Comparison of ENCODE assay signal across 23 cellular contexts in genomic region chr15:66019826-66020398, GRCh38.
"Had no signal": no experiment of that assay in that cellular context is flagged by ENCODE, and none has a peak within 500 bp of the region (broad histone marks: within the 10 kb centered on the region; RNA-seq: fewer than 3 reads in every experiment).

No MANE protein-coding gene starts in this region.

- H3K36me3 Mint-ChIP-seq: activated naive CD4-positive, alpha-beta T cell treated with anti-CD3 and anti-CD28 coated beads, Interleukin-2, amount 10 ng/mL, durations not matched to agents 7 days and 5 days; mesothelial cell of epicardium; type B pancreatic cell had no signal

- H3K27ac Mint-ChIP-seq: activated CD4-positive, alpha-beta memory T cell treated with anti-CD3 and anti-CD28 coated beads, Interleukin-2, amount 10 ng/mL, durations not matched to agents 7 days and 5 days; activated naive CD4-positive, alpha-beta T cell treated with anti-CD3 and anti-CD28 coated beads, Interleukin-2, amount 10 ng/mL, durations not matched to agents 7 days and 5 days; dendritic cell treated with granulocyte-macrophage colony-stimulating factor and Interleukin-4, amounts not matched to agents 40 ng/mL and 50 ng/mL, for 4 days; mesothelial cell of epicardium; progenitor cell of endocrine pancreas; T-helper 17 cell; type B pancreatic cell had no signal

- H3K9me3 Mint-ChIP-seq: activated CD4-positive, alpha-beta memory T cell treated with anti-CD3 and anti-CD28 coated beads, Interleukin-2, amount 10 ng/mL, durations not matched to agents 7 days and 5 days; activated naive CD4-positive, alpha-beta T cell treated with anti-CD3 and anti-CD28 coated beads, Interleukin-2, amount 10 ng/mL, durations not matched to agents 7 days and 5 days; dendritic cell treated with granulocyte-macrophage colony-stimulating factor and Interleukin-4, amounts not matched to agents 40 ng/mL and 50 ng/mL, for 4 days; type B pancreatic cell had no signal

- H3K4me1 Mint-ChIP-seq: activated CD4-positive, alpha-beta memory T cell treated with anti-CD3 and anti-CD28 coated beads, Interleukin-2, amount 10 ng/mL, durations not matched to agents 7 days and 5 days; activated naive CD4-positive, alpha-beta T cell treated with anti-CD3 and anti-CD28 coated beads, Interleukin-2, amount 10 ng/mL, durations not matched to agents 7 days and 5 days; naive thymus-derived CD8-positive, alpha-beta T cell; T-helper 17 cell had no signal

- H3K4me3 ChIP-seq: body of pancreas, left ventricle myocardium inferior, thoracic aorta had no signal

- H3K27ac ChIP-seq: body of pancreas, left ventricle myocardium inferior, thoracic aorta had no signal

- H3K36me3 ChIP-seq: left ventricle myocardium inferior, thoracic aorta had no signal

- H3K4me3 Mint-ChIP-seq: activated CD4-positive, alpha-beta memory T cell treated with anti-CD3 and anti-CD28 coated beads, Interleukin-2, amount 10 ng/mL, durations not matched to agents 7 days and 5 days; activated naive CD4-positive, alpha-beta T cell treated with anti-CD3 and anti-CD28 coated beads, Interleukin-2, amount 10 ng/mL, durations not matched to agents 7 days and 5 days; dendritic cell treated with granulocyte-macrophage colony-stimulating factor and Interleukin-4, amounts not matched to agents 40 ng/mL and 50 ng/mL, for 4 days; mesothelial cell of epicardium; naive thymus-derived CD8-positive, alpha-beta T cell; T-helper 17 cell; type B pancreatic cell had no signal

- DNase-seq: activated CD4-positive, alpha-beta memory T cell treated with anti-CD3 and anti-CD28 coated beads, Interleukin-2, amount 10 ng/mL, durations not matched to agents 7 days and 5 days; activated CD4-positive, alpha-beta T cell treated with anti-CD3 and anti-CD28 coated beads for 4 hours; activated CD4-positive, CD25-positive, alpha-beta regulatory T cell; activated effector memory CD4-positive, alpha-beta T cell treated with anti-CD3 and anti-CD28 coated beads, Interleukin-2, amount 50 U/mL, for 16 hours; activated naive CD4-positive, alpha-beta T cell treated with anti-CD3 and anti-CD28 coated beads, Interleukin-2, amount 10 ng/mL, durations not matched to agents 7 days and 5 days; activated T-cell treated with anti-CD3 and anti-CD28 coated beads for 4 hours; anterior cingulate cortex; body of pancreas; effector CD4-positive, alpha-beta T cell; kidney glomerular epithelial cell; left ventricle myocardium inferior; naive thymus-derived CD8-positive, alpha-beta T cell; retina; stimulated activated CD4-positive, alpha-beta T cell treated with anti-CD3 and anti-CD28 coated beads, Interleukin-2, amount 100 ng/mL, for 48 hours; stimulated activated CD8-positive, alpha-beta memory T cell treated with anti-CD3 and anti-CD28 coated beads, Interleukin-4, amount 100 ng/mL, for 48 hours; stimulated activated naive CD4-positive, alpha-beta T cell; T-helper 17 cell had no signal

- H3K4me1 ChIP-seq: body of pancreas, left ventricle myocardium inferior had no signal

- H3K9me3 ChIP-seq: body of pancreas, left ventricle myocardium inferior, thoracic aorta had no signal

- FAIRE-seq: endometrium had no signal

- H3K27me3 ChIP-seq: body of pancreas had no signal

- ATAC-seq: body of pancreas; naive thymus-derived CD8-positive, alpha-beta T cell; T-helper 17 cell had no signal
